Comparison of ENCODE assay signal across 25 cellular contexts in genomic region chr3:194562986-194563385, GRCh38.
"Had no signal": no experiment of that assay in that cellular context is flagged by ENCODE, and none has a peak within 500 bp of the region (broad histone marks: within the 10 kb centered on the region; RNA-seq: fewer than 3 reads in every experiment).

No MANE protein-coding gene starts in this region.

- H3K4me3 ChIP-seq: left ventricle myocardium inferior, lung, mucosa of descending colon, pancreas, prostate gland, sigmoid colon, spleen, stomach, testis, thyroid gland, transverse colon, upper lobe of left lung, vagina had no signal

- H3K36me3 ChIP-seq: left ventricle myocardium inferior, pancreas, prostate gland, sigmoid colon, spleen, stomach, thyroid gland, transverse colon, upper lobe of left lung, vagina had no signal

- FAIRE-seq: pancreas, small intestine had no signal

- H3K27ac ChIP-seq: left ventricle myocardium inferior, pancreas, prostate gland, sigmoid colon, spleen, stomach, testis, thyroid gland, transverse colon, upper lobe of left lung, vagina had no signal

- H3K27me3 ChIP-seq: pancreas, sigmoid colon, testis, thyroid gland, transverse colon, upper lobe of left lung, vagina had no signal

- H3K27ac Mint-ChIP-seq: naive thymus-derived CD4-positive, alpha-beta T cell; natural killer cell treated with Interleukin-12 subunit alpha and Interleukin-12 subunit beta and Interleukin-15 and Interleukin-18, amount 100 ng/mL, for 72 hours; stimulated activated effector memory CD8-positive, alpha-beta T cell treated with anti-CD3 and anti-CD28 coated beads, Interleukin-12 subunit alpha, Interleukin-12 subunit beta, amount 100 ng/mL, for 72 hours had no signal

- H3K36me3 Mint-ChIP-seq: naive thymus-derived CD4-positive, alpha-beta T cell; natural killer cell treated with Interleukin-12 subunit alpha and Interleukin-12 subunit beta and Interleukin-15 and Interleukin-18, amount 100 ng/mL, for 72 hours; stimulated activated effector memory CD8-positive, alpha-beta T cell treated with anti-CD3 and anti-CD28 coated beads, Interleukin-12 subunit alpha, Interleukin-12 subunit beta, amount 100 ng/mL, for 72 hours had no signal

- H3K9me3 Mint-ChIP-seq: naive thymus-derived CD4-positive, alpha-beta T cell; natural killer cell treated with Interleukin-12 subunit alpha and Interleukin-12 subunit beta and Interleukin-15 and Interleukin-18, amount 100 ng/mL, for 72 hours; stimulated activated effector memory CD8-positive, alpha-beta T cell treated with anti-CD3 and anti-CD28 coated beads, Interleukin-12 subunit alpha, Interleukin-12 subunit beta, amount 100 ng/mL, for 72 hours had no signal

- H3K4me1 Mint-ChIP-seq: naive thymus-derived CD4-positive, alpha-beta T cell had no signal

- H3K4me3 Mint-ChIP-seq: naive thymus-derived CD4-positive, alpha-beta T cell; natural killer cell treated with Interleukin-12 subunit alpha and Interleukin-12 subunit beta and Interleukin-15 and Interleukin-18, amount 100 ng/mL, for 72 hours; stimulated activated effector memory CD8-positive, alpha-beta T cell treated with anti-CD3 and anti-CD28 coated beads, Interleukin-12 subunit alpha, Interleukin-12 subunit beta, amount 100 ng/mL, for 72 hours had no signal

- H3K9me3 ChIP-seq: left ventricle myocardium inferior, mucosa of descending colon, pancreas, prostate gland, sigmoid colon, spleen, stomach, testis, thyroid gland, transverse colon, upper lobe of left lung, vagina had no signal

- H3K4me1 ChIP-seq: left ventricle myocardium inferior, prostate gland, sigmoid colon, spleen, testis, thyroid gland, transverse colon, vagina had no signal

- DNase-seq: hypothalamus; islet precursor cell; left ventricle myocardium inferior; midbrain; mucosa of descending colon; naive thymus-derived CD4-positive, alpha-beta T cell; pancreas; posterior cingulate gyrus; retina; right cardiac atrium; sigmoid colon; small intestine; spleen; stimulated activated CD4-positive, alpha-beta T cell treated with anti-CD3 and anti-CD28 coated beads, Interleukin-4, amount 100 ng/mL, for 24 hours; stimulated activated naive CD4-positive, alpha-beta T cell; stomach; testis; thyroid gland; transverse colon; upper lobe of left lung had no signal

- ATAC-seq: mucosa of descending colon; naive thymus-derived CD4-positive, alpha-beta T cell; natural killer cell treated with Interleukin-12 subunit alpha and Interleukin-12 subunit beta and Interleukin-15 and Interleukin-18, amount 100 ng/mL, for 72 hours; pancreas; right cardiac atrium; stimulated activated effector memory CD8-positive, alpha-beta T cell treated with anti-CD3 and anti-CD28 coated beads, Interleukin-12 subunit alpha, Interleukin-12 subunit beta, amount 100 ng/mL, for 72 hours had no signal
